11 cellular contexts compared by ENCODE assay signal in genomic region chr9:16267336-16268036, GRCh38.
A peak's percentile ranks its signal among the peaks of the same experiment; 100 is the strongest.
DNase-seq lines count a peak whose midpoint lies in the region; ATAC-seq and TF ChIP-seq lines count a peak whose summit lies in the region.
"Had no signal": no experiment of that assay in that cellular context is flagged by ENCODE, and none has a peak within 500 bp of the region (broad histone marks: within the 10 kb centered on the region; RNA-seq: fewer than 3 reads in every experiment).

No MANE protein-coding gene starts in this region.

- CTCF ChIA-PET in SK-N-SH (lab: Yijun Ruan, JAX): interaction anchor here (0.7 to 5.0 kb wide), 7 partner anchors 10 to 1003 kb away, joined by 3 to 46 read pairs (median 3); no protein-coding TSS in a partner anchor
- CTCF ChIA-PET in activated naive CD4-positive, alpha-beta T cell treated with anti-CD3 and anti-CD28 coated beads, Interleukin-2, amount 10 ng/mL, durations not matched to agents 7 days and 5 days (lab: Charles Lee): interaction anchor here (1.2 kb wide), 1 partner anchor 11 kb away, joined by 3 read pairs; no protein-coding TSS in a partner anchor

- H3K9ac ChIP-seq in SK-N-SH: peak overlapping the region; percentile 60

- H3K4me2 ChIP-seq in SK-N-SH: peak overlapping the region; percentile 82

- peak overlapping the region; percentile 34 to 58 for H3K4me3 ChIP-seq in SK-N-SH (ENCODE audit: low read depth in 2 of 2, low read length in 1 of 2)
- H3K4me3 ChIP-seq in sigmoid colon: peak overlapping the region; percentile 0 to 34 (median 19)

- H3K36me3 ChIP-seq in SK-N-SH (replicated peaks in 1 of 2; ENCODE audit: control insufficient read depth in 1 of 2, insufficient read depth in 2 of 2, low read length in 1 of 2) (no peaks in the 10 kb centered on the region), sigmoid colon (no peaks in the 10 kb centered on the region)

- no peak; the same call in 1 of the 2 replicates for TF ChIP-seq RAD21 in SK-N-SH (IDR thresholded peaks at IDR 0.05; ENCODE audit: low read length)

- H3K4me1 ChIP-seq in SK-N-SH (ENCODE audit: control insufficient read depth in 1 of 2, insufficient read depth in 2 of 2, low read depth in 1 of 2, low read length in 1 of 2) (peaks cover 0 to 23% of the 10 kb centered on the region in 2 experiments; a peak in 2 of 4 replicates), sigmoid colon (peaks cover 0 to 26% (median 17%) of the 10 kb centered on the region in 4 donors)

- intact Hi-C loops in left cardiac atrium (cut with DNase I) (no loop called here), sigmoid colon (cut with DNase I) (no loop called here)

- H3K4me3 Mint-ChIP-seq in activated naive CD4-positive, alpha-beta T cell treated with anti-CD3 and anti-CD28 coated beads, Interleukin-2, amount 10 ng/mL, durations not matched to agents 7 days and 5 days: no peak overlapping the region
- H3K4me3 Mint-ChIP-seq: activated CD4-positive, alpha-beta memory T cell treated with anti-CD3 and anti-CD28 coated beads, Interleukin-2, amount 10 ng/mL, durations not matched to agents 7 days and 5 days had no signal

- H3K9me3 ChIP-seq in SK-N-SH: no peaks in the 10 kb centered on the region
- no peaks in the 10 kb centered on the region for H3K9me3 ChIP-seq in sigmoid colon

- H3K79me2 ChIP-seq in SK-N-SH (ENCODE audit: insufficient read depth): no peaks in the 10 kb centered on the region

- H2AFZ ChIP-seq in SK-N-SH (ENCODE audit: low read depth): peak overlapping the region; percentile 95

- no peaks in the 10 kb centered on the region for H3K27me3 Mint-ChIP-seq in activated naive CD4-positive, alpha-beta T cell treated with anti-CD3 and anti-CD28 coated beads, Interleukin-2, amount 10 ng/mL, durations not matched to agents 7 days and 5 days
- H3K27me3 Mint-ChIP-seq: activated CD4-positive, alpha-beta memory T cell treated with anti-CD3 and anti-CD28 coated beads, Interleukin-2, amount 10 ng/mL, durations not matched to agents 7 days and 5 days had no signal

- peak; percentile 32 to 36 for ATAC-seq in left cardiac atrium
- ATAC-seq in HG03280 (IDR thresholded peaks at IDR 0.05; ENCODE audit: unreplicated experiment): no peak
- ATAC-seq in HG03342 (IDR thresholded peaks at IDR 0.05; ENCODE audit: unreplicated experiment): no peak
- ATAC-seq: HCT116 had no signal

- DNase-seq in ELR (ENCODE audit: low read depth) (peak; percentile 40), SK-N-SH (peak; percentile 29), left cardiac atrium (no peak), sigmoid colon (no peak), NCI-H2196 treated with DMSO at 0.1 percent for 48 hours (lab: John Stamatoyannopoulos, UW; ENCODE audit: unreplicated experiment) (no peak)
- no peak for DNase-seq in activated naive CD4-positive, alpha-beta T cell treated with anti-CD3 and anti-CD28 coated beads, Interleukin-2, amount 10 ng/mL, durations not matched to agents 7 days and 5 days
- DNase-seq: activated CD4-positive, alpha-beta memory T cell treated with anti-CD3 and anti-CD28 coated beads, Interleukin-2, amount 10 ng/mL, durations not matched to agents 7 days and 5 days; NCI-H187 had no signal

- POLR2A ChIA-PET in SK-N-SH (lab: Yijun Ruan, JAX): no interaction called here

- no peaks in the 10 kb centered on the region for H3K36me3 Mint-ChIP-seq in activated naive CD4-positive, alpha-beta T cell treated with anti-CD3 and anti-CD28 coated beads, Interleukin-2, amount 10 ng/mL, durations not matched to agents 7 days and 5 days

- no peak for TF ChIP-seq POLR2A in sigmoid colon (IDR thresholded peaks at IDR 0.05)

- H4K20me1 ChIP-seq in SK-N-SH (ENCODE audit: insufficient read depth): no peaks in the 10 kb centered on the region

- TF ChIP-seq CTCF in SK-N-SH (IDR thresholded peaks at IDR 0.05): no peak
- no peak for TF ChIP-seq CTCF in sigmoid colon (IDR thresholded peaks at IDR 0.05)

- H3F3A ChIP-seq in SK-N-SH (replicated peaks; ENCODE audit: insufficient read depth): no peaks in the 10 kb centered on the region

- WGBS in SK-N-SH (ENCODE audit: low lambda C conversion rate): 17% methylated on average over 10 of the region's 10 CpGs
- 11 to 39% methylated on average over 10 of the region's 10 CpGs for WGBS in sigmoid colon, 2 donors

- no peaks in the 10 kb centered on the region for H3K4me1 Mint-ChIP-seq in activated naive CD4-positive, alpha-beta T cell treated with anti-CD3 and anti-CD28 coated beads, Interleukin-2, amount 10 ng/mL, durations not matched to agents 7 days and 5 days
- H3K4me1 Mint-ChIP-seq: activated CD4-positive, alpha-beta memory T cell treated with anti-CD3 and anti-CD28 coated beads, Interleukin-2, amount 10 ng/mL, durations not matched to agents 7 days and 5 days had no signal

- TF ChIP-seq EP300 in SK-N-SH (IDR thresholded peaks at IDR 0.05; ENCODE audit: borderline replicate concordance in 1 of 2, low read depth in 1 of 2, low read length in 1 of 2) (peak in 1 of 2 experiments; percentile 71; a peak in 2 of 4 replicates), sigmoid colon (IDR thresholded peaks at IDR 0.05) (no peak)

- H3K27ac Mint-ChIP-seq in activated naive CD4-positive, alpha-beta T cell treated with anti-CD3 and anti-CD28 coated beads, Interleukin-2, amount 10 ng/mL, durations not matched to agents 7 days and 5 days: no peak overlapping the region
- H3K27ac Mint-ChIP-seq: activated CD4-positive, alpha-beta memory T cell treated with anti-CD3 and anti-CD28 coated beads, Interleukin-2, amount 10 ng/mL, durations not matched to agents 7 days and 5 days had no signal

- no peaks in the 10 kb centered on the region for H3K9me3 Mint-ChIP-seq in activated naive CD4-positive, alpha-beta T cell treated with anti-CD3 and anti-CD28 coated beads, Interleukin-2, amount 10 ng/mL, durations not matched to agents 7 days and 5 days

- peak overlapping the region; percentile 54 to 86 for H3K27ac ChIP-seq in SK-N-SH (ENCODE audit: low read depth in 2 of 2, low read length in 1 of 2)
- H3K27ac ChIP-seq in sigmoid colon: peak overlapping the region in 3 of 4 donors; percentile 50 to 55 (median 55)

- no peaks in the 10 kb centered on the region for H3K27me3 ChIP-seq in SK-N-SH (ENCODE audit: insufficient read depth)
- no peaks in the 10 kb centered on the region for H3K27me3 ChIP-seq in sigmoid colon

- no peaks in the 10 kb centered on the region for H3K9me2 ChIP-seq in SK-N-SH

TF ChIP-seq in SK-N-SH, 30 proteins besides CTCF, POLR2A, EP300 and RAD21:
- TF ChIP-seq NFIC (IDR thresholded peaks at IDR 0.05; ENCODE audit: borderline replicate concordance) (0 out of 2 replicates have a peak, but pooled peaks have one; percentile 6), POLR2AphosphoS5 (IDR thresholded peaks at IDR 0.05; ENCODE audit: low read depth, low read length) (no peak), MAX (IDR thresholded peaks at IDR 0.05; ENCODE audit: low read depth) (peak; percentile 40; the same call in 1 of the 2 replicates), MXI1 (IDR thresholded peaks at IDR 0.05; ENCODE audit: low read depth, low read length) (peak; percentile 45; the same call in 1 of the 2 replicates), RXRA (IDR thresholded peaks at IDR 0.05; ENCODE audit: borderline replicate concordance, low read depth) (no peak), ELF1 (IDR thresholded peaks at IDR 0.05) (no peak), JUND (IDR thresholded peaks at IDR 0.05) (no peak), TCF12 (IDR thresholded peaks at IDR 0.05) (no peak; the same call in 1 of the 2 replicates), FOXM1 (IDR thresholded peaks at IDR 0.05; ENCODE audit: low read depth) (0 out of 2 replicates have a peak, but pooled peaks have one; percentile 11), YY1 (IDR thresholded peaks at IDR 0.05; ENCODE audit: low read depth) (peak; percentile 40; the same call in 1 of the 2 replicates), GATA2 (CRISPR knock-in tag; IDR thresholded peaks at IDR 0.05) (no peak), PBX3 (IDR thresholded peaks at IDR 0.05) (peak; percentile 49), RCOR1 (IDR thresholded peaks at IDR 0.05; ENCODE audit: low read length) (peak; percentile 37; the same call in 1 of the 2 replicates), SMC3 (IDR thresholded peaks at IDR 0.05; ENCODE audit: low read depth, low read length) (no peak), NRF1 (IDR thresholded peaks at IDR 0.05; ENCODE audit: low read depth, low read length) (no peak), USF1 (IDR thresholded peaks at IDR 0.05; ENCODE audit: borderline replicate concordance, low read depth) (no peak)

Comparison
In these comparisons a context has a peak if more than half of its experiments do, and no peak if none do; other contexts are left out.
1. DNase-seq: peak in ELR (single experiment) and SK-N-SH (single experiment); none in left cardiac atrium (single experiment), sigmoid colon (single experiment), NCI-H2196 treated with DMSO at 0.1 percent for 48 hours (single experiment) and activated naive CD4-positive, alpha-beta T cell treated with anti-CD3 and anti-CD28 coated beads, Interleukin-2, amount 10 ng/mL, durations not matched to agents 7 days and 5 days (single experiment).
2. ATAC-seq: peak in left cardiac atrium (2 of 2); none in HG03280 (single experiment) and HG03342 (single experiment).